Comparison of ENCODE assay signal across 12 cellular contexts in genomic region chr11:67563354-67564114, GRCh38. TPM values are rescaled to one million over a fixed set of nuclear protein-coding genes. Genes with fewer than 3 reads are reported as not detected.
A peak's percentile ranks its signal among the peaks of the same experiment; 100 is the strongest.
DNase-seq lines count a peak whose midpoint lies in the region; ATAC-seq, FAIRE-seq and TF ChIP-seq lines count a peak whose summit lies in the region.
"Had no signal": no experiment of that assay in that cellular context is flagged by ENCODE, and none has a peak within 500 bp of the region (broad histone marks: within the 10 kb centered on the region; RNA-seq: fewer than 3 reads in every experiment).

No MANE protein-coding gene starts in this region.

- 15% methylated on average over 16 of the region's 16 CpGs for WGBS in HepG2 (ENCODE audit: low lambda C conversion rate)

- peak overlapping the region; percentile 73; the same call in 1 of the 2 replicates for H3K27ac ChIP-seq in HUES6 (ENCODE audit: low read depth, low read length)
- H3K27ac ChIP-seq in colonic mucosa, result no peak overlapping the region
- H3K27ac ChIP-seq in HepG2 (ENCODE audit: extremely low read length, insufficient read depth, low read length), result no peak overlapping the region

- H3K79me2 ChIP-seq in HepG2 (ENCODE audit: insufficient read depth, low read length), result no peaks in the 10 kb centered on the region

- H3K36me3 ChIP-seq in HUES6 (ENCODE audit: control insufficient read depth, insufficient read depth, low read length) (no peaks in the 10 kb centered on the region), colonic mucosa (no peaks in the 10 kb centered on the region), HepG2 (replicated peaks in 1 of 2; ENCODE audit: control insufficient read depth in 1 of 2, insufficient read depth in 2 of 2, low read length in 2 of 2) (no peaks in the 10 kb centered on the region)

- TF ChIP-seq EP300 in HepG2 (IDR thresholded peaks at IDR 0.05; ENCODE audit: low read depth in 2 of 2, low read length in 2 of 2), result no peak
- no peak for TF ChIP-seq EP300 in HepG2 (CRISPR knock-in tag; IDR thresholded peaks at IDR 0.05; ENCODE audit: borderline replicate concordance)

- H3K4me1 ChIP-seq in HUES6 (ENCODE audit: control insufficient read depth, insufficient read depth, low read length), result peaks cover 10% of the 10 kb centered on the region
- H3K4me1 ChIP-seq in colonic mucosa, result peaks cover 5% of the 10 kb centered on the region
- peaks cover 34% of the 10 kb centered on the region for H3K4me1 ChIP-seq in HepG2 (ENCODE audit: insufficient read depth, low read length)

- no peaks in the 10 kb centered on the region for H4K20me1 ChIP-seq in HepG2 (ENCODE audit: insufficient read depth, low read length)

- no peaks in the 10 kb centered on the region for H3K27me3 ChIP-seq in HUES6 (ENCODE audit: control insufficient read depth, insufficient read depth, low read length)
- H3K27me3 ChIP-seq in colonic mucosa, result no peaks in the 10 kb centered on the region
- H3K27me3 ChIP-seq in HepG2 (ENCODE audit: control insufficient read depth in 1 of 2, insufficient read depth in 2 of 2, low read length in 2 of 2), result no peaks in the 10 kb centered on the region

- H3K4me2 ChIP-seq in HepG2 (ENCODE audit: low read depth, low read length), result peak overlapping the region; percentile 69

- H2AFZ ChIP-seq in HepG2 (ENCODE audit: low read length), result peak overlapping the region; percentile 49

- ATAC-seq in HepG2 (peak; percentile 46; the same call in 2 of the 3 replicates), HG02840 (IDR thresholded peaks at IDR 0.05; ENCODE audit: low FRiP score, unreplicated experiment) (no peak), GM19395 (IDR thresholded peaks at IDR 0.05; ENCODE audit: unreplicated experiment) (no peak)

- no peak overlapping the region for H3K4me3 ChIP-seq in HUES6 (ENCODE audit: low read depth, low read length)
- H3K4me3 ChIP-seq in colonic mucosa, result no peak overlapping the region
- peak overlapping the region in 1 of 3 experiments; percentile 39; a peak in 1 of 6 replicates for H3K4me3 ChIP-seq in HepG2 (replicated peaks in 1 of 3; ENCODE audit: insufficient read depth in 1 of 3, low read depth in 2 of 3, low read length in 3 of 3)
- H3K4me3 ChIP-seq: lung had no signal

- in situ Hi-C loops in HepG2 (cut with HindIII; ENCODE audit: extremely low pct_ligation_motif_present, low pct_unique_long_range_greater_than_20kb), result no loop called here

- no TSS peak for BruUV-seq in HepG2 (replicated peaks; lab: Mats Ljungman, UMichigan)

- CTCF ChIA-PET in HepG2 (lab: Yijun Ruan, JAX; ENCODE audit: low intra/inter-chr PET ratio, low total read pairs), result no interaction called here

- H3K9ac ChIP-seq in HUES6 (ENCODE audit: low read length) (peak overlapping the region; percentile 24), colonic mucosa (ENCODE audit: low read depth in 2 of 2, low read length in 2 of 2) (no peak overlapping the region), HepG2 (ENCODE audit: insufficient read depth, low read depth, low read length) (no peak overlapping the region)

- no peak for TF ChIP-seq RAD21 in HepG2 (CRISPR knock-in tag; IDR thresholded peaks at IDR 0.05)

- TF ChIP-seq CTCF in colonic mucosa (IDR thresholded peaks at IDR 0.05) (no peak), HepG2 (CRISPR knock-in tag; IDR thresholded peaks at IDR 0.05) (no peak)

- DNase-seq in A172 (ENCODE audit: low spot score), result peak; percentile 89
- peak; percentile 79 for DNase-seq in colonic mucosa
- no peak for DNase-seq in HepG2 (ENCODE audit: low spot score)
- DNase-seq in NCI-H2081 (lab: John Stamatoyannopoulos, UW), result no peak
- no peak for DNase-seq in Ammon's horn (ENCODE audit: low spot score)
- DNase-seq: activated naive CD4-positive, alpha-beta T cell treated with anti-CD3 and anti-CD28 coated beads, Interleukin-2, amount 50 U/mL, for 16 hours had no signal

- FAIRE-seq in HepG2 (lab: Jason Lieb, UNC), result no peak
- FAIRE-seq: A204.1 had no signal

- POLR2A ChIA-PET in HepG2 (lab: Yijun Ruan, JAX), result no interaction called here

- intact Hi-C loops in colonic mucosa (cut with DNase I) (no loop called here), HepG2 (cut with micrococcal nuclease; ENCODE audit: unreplicated experiment) (no loop called here)

- H3K9me3 ChIP-seq in HUES6 (ENCODE audit: control insufficient read depth, insufficient read depth, low read depth, low read length), result no peaks in the 10 kb centered on the region
- no peaks in the 10 kb centered on the region for H3K9me3 ChIP-seq in colonic mucosa
- H3K9me3 ChIP-seq in HepG2 (ENCODE audit: low read length), result no peaks in the 10 kb centered on the region

- no peak for TF ChIP-seq POLR2A in HepG2 (IDR thresholded peaks at IDR 0.05; ENCODE audit: insufficient read depth in 1 of 2, low read depth in 2 of 2, low read length in 2 of 2)

RNA-seq across cellular contexts. Expression of gene GSTP1, which starts 20.1 kb away (rescaled TPM):
- 639 and 900 TPM in 2 replicates for total RNA-seq in A172 (2014; rRNA removed; shearing (Covaris generic))
- total RNA-seq in colonic mucosa (100 to 1,000 TPM; 543 to 842 TPM), HepG2 (2016; rRNA removed; fragmentation: Illumina TruSeq; extraction: Trizol) (not detected in 2 replicates)
- total RNA-seq in HepG2 (2016; cell fraction: cytosol; rRNA removed; fragmentation: Illumina TruSeq; extraction: Trizol; ENCODE audit: low read depth), result not detected in 2 replicates
- not detected in 2 replicates for total RNA-seq in HepG2 (2016; cell fraction: insoluble cytoplasmic fraction; rRNA removed; fragmentation: Illumina TruSeq; extraction: Trizol)
- total RNA-seq in HepG2 (2016; cell fraction: membrane; rRNA removed; fragmentation: Illumina TruSeq; extraction: Trizol), result not detected in 2 replicates
- total RNA-seq in HepG2 (2016; cell fraction: nucleus; rRNA removed; fragmentation: Illumina TruSeq; extraction: Trizol), result not detected in 2 replicates
- 0.33 TPM in 1 of 2 replicates, not detected in the other for polyA plus RNA-seq in HepG2 (2011; rRNA removed)
- polyA plus RNA-seq in HepG2 (2011; cell fraction: cytosol; rRNA removed), result 0.27 and 0.32 TPM in 2 replicates
- 0.35 and 0.42 TPM in 2 replicates for polyA plus RNA-seq in HepG2 (2011; cell fraction: nucleus; rRNA removed)
- polyA plus RNA-seq in HepG2 (2012), result not detected in 2 replicates
- not detected in 2 replicates for polyA plus RNA-seq in HepG2 (2016; cell fraction: cytosol; fragmentation: Illumina TruSeq; extraction: Trizol; ENCODE audit: low read depth)
- polyA plus RNA-seq in HepG2 (2016; cell fraction: insoluble cytoplasmic fraction; fragmentation: Illumina TruSeq; extraction: Trizol; ENCODE audit: low read depth), result not detected in 2 replicates
- polyA plus RNA-seq in HepG2 (2016; cell fraction: membrane; fragmentation: Illumina TruSeq; extraction: Trizol; ENCODE audit: low read depth), result not detected in 2 replicates
- polyA plus RNA-seq in HepG2 (2016; cell fraction: nucleus; fragmentation: Illumina TruSeq; extraction: Trizol; ENCODE audit: insufficient read depth, low read depth), result not detected in 2 replicates
- 3.7 and 5.0 TPM in 2 replicates for polyA minus RNA-seq in HepG2 (2011; rRNA and poly(A)+ RNA removed; ENCODE audit: low replicate concordance)
- not detected in 2 replicates for polyA minus RNA-seq in HepG2 (2011; cell fraction: cytosol; rRNA and poly(A)+ RNA removed)
- not detected in 2 replicates for polyA minus RNA-seq in HepG2 (2011; cell fraction: nucleus; rRNA and poly(A)+ RNA removed)

RNA-seq across cellular contexts. Expression of gene CABP2, which starts 40.3 kb away (rescaled TPM):
- not detected in 2 replicates for total RNA-seq in A172 (2014; rRNA removed; shearing (Covaris generic))
- total RNA-seq in colonic mucosa, result not detected
- total RNA-seq in HepG2 (2016; rRNA removed; fragmentation: Illumina TruSeq; extraction: Trizol), result not detected in 2 replicates
- not detected in 2 replicates for total RNA-seq in HepG2 (2016; cell fraction: cytosol; rRNA removed; fragmentation: Illumina TruSeq; extraction: Trizol; ENCODE audit: low read depth)
- not detected in 2 replicates for total RNA-seq in HepG2 (2016; cell fraction: insoluble cytoplasmic fraction; rRNA removed; fragmentation: Illumina TruSeq; extraction: Trizol)
- total RNA-seq in HepG2 (2016; cell fraction: membrane; rRNA removed; fragmentation: Illumina TruSeq; extraction: Trizol), result not detected in 2 replicates
- total RNA-seq in HepG2 (2016; cell fraction: nucleus; rRNA removed; fragmentation: Illumina TruSeq; extraction: Trizol), result not detected in 2 replicates
- polyA plus RNA-seq in HepG2 (2011; rRNA removed), result not detected in 2 replicates
- not detected in 2 replicates for polyA plus RNA-seq in HepG2 (2011; cell fraction: cytosol; rRNA removed)
- polyA plus RNA-seq in HepG2 (2011; cell fraction: nucleus; rRNA removed), result not detected in 2 replicates
- not detected in 2 replicates for polyA plus RNA-seq in HepG2 (2012)
- not detected in 2 replicates for polyA plus RNA-seq in HepG2 (2016; cell fraction: cytosol; fragmentation: Illumina TruSeq; extraction: Trizol; ENCODE audit: low read depth)
- polyA plus RNA-seq in HepG2 (2016; cell fraction: insoluble cytoplasmic fraction; fragmentation: Illumina TruSeq; extraction: Trizol; ENCODE audit: low read depth), result not detected in 2 replicates
- polyA plus RNA-seq in HepG2 (2016; cell fraction: membrane; fragmentation: Illumina TruSeq; extraction: Trizol; ENCODE audit: low read depth), result not detected in 2 replicates
- not detected in 2 replicates for polyA plus RNA-seq in HepG2 (2016; cell fraction: nucleus; fragmentation: Illumina TruSeq; extraction: Trizol; ENCODE audit: insufficient read depth, low read depth)
- polyA minus RNA-seq in HepG2 (2011; rRNA and poly(A)+ RNA removed; ENCODE audit: low replicate concordance), result not detected in 2 replicates
- not detected in 2 replicates for polyA minus RNA-seq in HepG2 (2011; cell fraction: cytosol; rRNA and poly(A)+ RNA removed)
- polyA minus RNA-seq in HepG2 (2011; cell fraction: nucleus; rRNA and poly(A)+ RNA removed), result not detected in 2 replicates
- total RNA-seq: lung, SK-MEL-5 had no signal
- polyA plus RNA-seq: lung had no signal

RNA-seq across cellular contexts. Expression of gene NDUFV1, which starts 43.2 kb away (rescaled TPM):
- 171 and 199 TPM in 2 replicates for total RNA-seq in A172 (2014; rRNA removed; shearing (Covaris generic))
- total RNA-seq in colonic mucosa (100 to 1,000 TPM; 329 to 361 TPM), HepG2 (2016; rRNA removed; fragmentation: Illumina TruSeq; extraction: Trizol) (137 and 140 TPM in 2 replicates)
- 56.4 and 57.7 TPM in 2 replicates for total RNA-seq in HepG2 (2016; cell fraction: cytosol; rRNA removed; fragmentation: Illumina TruSeq; extraction: Trizol; ENCODE audit: low read depth)
- 130 and 141 TPM in 2 replicates for total RNA-seq in HepG2 (2016; cell fraction: insoluble cytoplasmic fraction; rRNA removed; fragmentation: Illumina TruSeq; extraction: Trizol)
- total RNA-seq in HepG2 (2016; cell fraction: membrane; rRNA removed; fragmentation: Illumina TruSeq; extraction: Trizol), result 58.9 and 72.8 TPM in 2 replicates
- total RNA-seq in HepG2 (2016; cell fraction: nucleus; rRNA removed; fragmentation: Illumina TruSeq; extraction: Trizol), result 73.7 and 87.9 TPM in 2 replicates
- polyA plus RNA-seq in HepG2 (2011; rRNA removed), result 88.9 and 92.4 TPM in 2 replicates
- 80.9 and 124 TPM in 2 replicates for polyA plus RNA-seq in HepG2 (2011; cell fraction: cytosol; rRNA removed)
- polyA plus RNA-seq in HepG2 (2011; cell fraction: nucleus; rRNA removed), result 241 and 294 TPM in 2 replicates
- 86.7 and 89.4 TPM in 2 replicates for polyA plus RNA-seq in HepG2 (2012)
- polyA plus RNA-seq in HepG2 (2016; cell fraction: cytosol; fragmentation: Illumina TruSeq; extraction: Trizol; ENCODE audit: low read depth), result 41.2 and 47.2 TPM in 2 replicates
- polyA plus RNA-seq in HepG2 (2016; cell fraction: insoluble cytoplasmic fraction; fragmentation: Illumina TruSeq; extraction: Trizol; ENCODE audit: low read depth), result 109 and 121 TPM in 2 replicates
- 38.1 and 45.1 TPM in 2 replicates for polyA plus RNA-seq in HepG2 (2016; cell fraction: membrane; fragmentation: Illumina TruSeq; extraction: Trizol; ENCODE audit: low read depth)
- 169 and 179 TPM in 2 replicates for polyA plus RNA-seq in HepG2 (2016; cell fraction: nucleus; fragmentation: Illumina TruSeq; extraction: Trizol; ENCODE audit: insufficient read depth, low read depth)
- polyA minus RNA-seq in HepG2 (2011; rRNA and poly(A)+ RNA removed; ENCODE audit: low replicate concordance), result 124 and 164 TPM in 2 replicates
- 50.1 and 58.7 TPM in 2 replicates for polyA minus RNA-seq in HepG2 (2011; cell fraction: cytosol; rRNA and poly(A)+ RNA removed)
- 52.5 and 56.4 TPM in 2 replicates for polyA minus RNA-seq in HepG2 (2011; cell fraction: nucleus; rRNA and poly(A)+ RNA removed)

RNA-seq across cellular contexts. Expression of gene CDK2AP2, which starts 55.6 kb away (rescaled TPM):
- total RNA-seq in A172 (2014; rRNA removed; shearing (Covaris generic)), result 48.4 and 50.9 TPM in 2 replicates
- total RNA-seq in colonic mucosa, result 100 to 1,000 TPM in 1 of 2 donors, 10 to 100 TPM in 1; 91.6 to 142 TPM
- total RNA-seq in HepG2 (2016; rRNA removed; fragmentation: Illumina TruSeq; extraction: Trizol), result 19.7 and 23.2 TPM in 2 replicates
- total RNA-seq in HepG2 (2016; cell fraction: cytosol; rRNA removed; fragmentation: Illumina TruSeq; extraction: Trizol; ENCODE audit: low read depth), result 18.4 and 24.3 TPM in 2 replicates
- total RNA-seq in HepG2 (2016; cell fraction: insoluble cytoplasmic fraction; rRNA removed; fragmentation: Illumina TruSeq; extraction: Trizol), result 14.9 and 23.0 TPM in 2 replicates
- 24.4 and 32.7 TPM in 2 replicates for total RNA-seq in HepG2 (2016; cell fraction: membrane; rRNA removed; fragmentation: Illumina TruSeq; extraction: Trizol)
- 16.1 and 17.6 TPM in 2 replicates for total RNA-seq in HepG2 (2016; cell fraction: nucleus; rRNA removed; fragmentation: Illumina TruSeq; extraction: Trizol)
- polyA plus RNA-seq in HepG2 (2011; rRNA removed), result 15.0 and 15.2 TPM in 2 replicates
- polyA plus RNA-seq in HepG2 (2011; cell fraction: cytosol; rRNA removed), result 13.5 and 23.6 TPM in 2 replicates
- 32.3 and 35.7 TPM in 2 replicates for polyA plus RNA-seq in HepG2 (2011; cell fraction: nucleus; rRNA removed)
- polyA plus RNA-seq in HepG2 (2012), result 11.0 and 19.0 TPM in 2 replicates
- 34.7 and 53.1 TPM in 2 replicates for polyA plus RNA-seq in HepG2 (2016; cell fraction: cytosol; fragmentation: Illumina TruSeq; extraction: Trizol; ENCODE audit: low read depth)
- 31.6 and 43.1 TPM in 2 replicates for polyA plus RNA-seq in HepG2 (2016; cell fraction: insoluble cytoplasmic fraction; fragmentation: Illumina TruSeq; extraction: Trizol; ENCODE audit: low read depth)
- polyA plus RNA-seq in HepG2 (2016; cell fraction: membrane; fragmentation: Illumina TruSeq; extraction: Trizol; ENCODE audit: low read depth), result 52.5 and 57.8 TPM in 2 replicates
- 45.1 and 46.7 TPM in 2 replicates for polyA plus RNA-seq in HepG2 (2016; cell fraction: nucleus; fragmentation: Illumina TruSeq; extraction: Trizol; ENCODE audit: insufficient read depth, low read depth)
- 16.8 and 42.0 TPM in 2 replicates for polyA minus RNA-seq in HepG2 (2011; rRNA and poly(A)+ RNA removed; ENCODE audit: low replicate concordance)
- polyA minus RNA-seq in HepG2 (2011; cell fraction: cytosol; rRNA and poly(A)+ RNA removed), result 13.8 and 17.6 TPM in 2 replicates
- 10.1 and 16.6 TPM in 2 replicates for polyA minus RNA-seq in HepG2 (2011; cell fraction: nucleus; rRNA and poly(A)+ RNA removed)

RNA-seq across cellular contexts. Expression of gene PITPNM1, which starts 58.4 kb away (rescaled TPM):
- total RNA-seq in A172 (2014; rRNA removed; shearing (Covaris generic)), result 27.0 and 29.9 TPM in 2 replicates
- total RNA-seq in colonic mucosa (10 to 100 TPM; 89.3 to 91.4 TPM), HepG2 (2016; rRNA removed; fragmentation: Illumina TruSeq; extraction: Trizol) (7.7 and 8.5 TPM in 2 replicates)
- total RNA-seq in HepG2 (2016; cell fraction: cytosol; rRNA removed; fragmentation: Illumina TruSeq; extraction: Trizol; ENCODE audit: low read depth), result 2.1 and 3.4 TPM in 2 replicates
- 6.0 and 8.5 TPM in 2 replicates for total RNA-seq in HepG2 (2016; cell fraction: insoluble cytoplasmic fraction; rRNA removed; fragmentation: Illumina TruSeq; extraction: Trizol)
- total RNA-seq in HepG2 (2016; cell fraction: membrane; rRNA removed; fragmentation: Illumina TruSeq; extraction: Trizol), result 8.3 and 9.9 TPM in 2 replicates
- 7.3 and 8.9 TPM in 2 replicates for total RNA-seq in HepG2 (2016; cell fraction: nucleus; rRNA removed; fragmentation: Illumina TruSeq; extraction: Trizol)
- 8.2 and 9.4 TPM in 2 replicates for polyA plus RNA-seq in HepG2 (2011; rRNA removed)
- 5.2 and 10.7 TPM in 2 replicates for polyA plus RNA-seq in HepG2 (2011; cell fraction: cytosol; rRNA removed)
- polyA plus RNA-seq in HepG2 (2011; cell fraction: nucleus; rRNA removed), result 38.2 and 58.0 TPM in 2 replicates
- 4.4 and 9.1 TPM in 2 replicates for polyA plus RNA-seq in HepG2 (2012)
- 3.2 and 3.6 TPM in 2 replicates for polyA plus RNA-seq in HepG2 (2016; cell fraction: cytosol; fragmentation: Illumina TruSeq; extraction: Trizol; ENCODE audit: low read depth)
- 5.6 and 8.6 TPM in 2 replicates for polyA plus RNA-seq in HepG2 (2016; cell fraction: insoluble cytoplasmic fraction; fragmentation: Illumina TruSeq; extraction: Trizol; ENCODE audit: low read depth)
- 7.7 and 8.1 TPM in 2 replicates for polyA plus RNA-seq in HepG2 (2016; cell fraction: membrane; fragmentation: Illumina TruSeq; extraction: Trizol; ENCODE audit: low read depth)
- polyA plus RNA-seq in HepG2 (2016; cell fraction: nucleus; fragmentation: Illumina TruSeq; extraction: Trizol; ENCODE audit: insufficient read depth, low read depth), result 19.9 and 22.6 TPM in 2 replicates
- 29.1 and 72.8 TPM in 2 replicates for polyA minus RNA-seq in HepG2 (2011; rRNA and poly(A)+ RNA removed; ENCODE audit: low replicate concordance)
- 10.6 and 11.6 TPM in 2 replicates for polyA minus RNA-seq in HepG2 (2011; cell fraction: cytosol; rRNA and poly(A)+ RNA removed)
- 6.8 and 9.1 TPM in 2 replicates for polyA minus RNA-seq in HepG2 (2011; cell fraction: nucleus; rRNA and poly(A)+ RNA removed)

Comparison
In these comparisons a context has a peak if more than half of its experiments do, and no peak if none do; other contexts are left out.
1. DNase-seq: peak in A172 (single experiment) and colonic mucosa (single experiment); none in HepG2 (single experiment), NCI-H2081 (0 of 2) and Ammon's horn (single experiment).
2. RNA of gene GSTP1, which starts 20.1 kb away (total RNA-seq): 543 to 842 TPM in colonic mucosa and 639 to 900 TPM in A172; not detected in HepG2; every median in the first group is over 100 times any median in the second.